Comparison of ENCODE assay signal across 17 cellular contexts in genomic region chr4:42710761-42711160, GRCh38.
"Had no signal": no experiment of that assay in that cellular context is flagged by ENCODE, and none has a peak within 500 bp of the region (broad histone marks: within the 10 kb centered on the region; RNA-seq: fewer than 3 reads in every experiment).

No MANE protein-coding gene starts in this region.

- ATAC-seq: foreskin keratinocyte; left cardiac atrium; lower lobe of right lung; natural killer cell treated with Interleukin-12 subunit alpha and Interleukin-12 subunit beta and Interleukin-15 and Interleukin-18, amount 100 ng/mL, for 72 hours; psoas muscle; right lobe of liver; stimulated activated memory B cell treated with anti-CD40 and anti-IgM and Interleukin-4, amounts not matched to agents 10 μg/mL and 1 μg/mL and 100 μg/mL, for 72 hours had no signal

- H3K27me3 ChIP-seq: foreskin keratinocyte, neural progenitor cell, ovary had no signal

- H3K27ac ChIP-seq: foreskin keratinocyte, left ventricle myocardium inferior, lower lobe of right lung, neural progenitor cell, ovary, psoas muscle, right lobe of liver had no signal

- H3K4me2 ChIP-seq: neural progenitor cell had no signal

- H3K36me3 ChIP-seq: left ventricle myocardium inferior, lower lobe of right lung, neural progenitor cell, ovary, right lobe of liver had no signal

- H3K9me3 ChIP-seq: left ventricle myocardium inferior, lower lobe of right lung, ovary, psoas muscle, right lobe of liver had no signal

- H3K4me1 ChIP-seq: foreskin keratinocyte, left ventricle myocardium inferior, lower lobe of right lung, psoas muscle, right lobe of liver had no signal

- H2AFZ ChIP-seq: neural progenitor cell had no signal

- H3K4me3 ChIP-seq: left ventricle myocardium inferior, lower lobe of right lung, neural progenitor cell, ovary, psoas muscle, right lobe of liver had no signal

- DNase-seq: endodermal cell; erythroblast; foreskin keratinocyte; immature natural killer cell; left cardiac atrium; left ventricle myocardium inferior; lower lobe of right lung; ovary; psoas muscle; retina; right lobe of liver; stimulated activated CD4-positive, alpha-beta T cell treated with anti-CD3 and anti-CD28 coated beads, Interleukin-1b, Interleukin-23, amount 100 ng/mL, for 48 hours; stimulated activated CD4-positive, alpha-beta T cell treated with anti-CD3 and anti-CD28 coated beads, Interleukin-4, amount 100 ng/mL, for 24 hours; trophoblast cell had no signal
